In the genomic region with DNA sequence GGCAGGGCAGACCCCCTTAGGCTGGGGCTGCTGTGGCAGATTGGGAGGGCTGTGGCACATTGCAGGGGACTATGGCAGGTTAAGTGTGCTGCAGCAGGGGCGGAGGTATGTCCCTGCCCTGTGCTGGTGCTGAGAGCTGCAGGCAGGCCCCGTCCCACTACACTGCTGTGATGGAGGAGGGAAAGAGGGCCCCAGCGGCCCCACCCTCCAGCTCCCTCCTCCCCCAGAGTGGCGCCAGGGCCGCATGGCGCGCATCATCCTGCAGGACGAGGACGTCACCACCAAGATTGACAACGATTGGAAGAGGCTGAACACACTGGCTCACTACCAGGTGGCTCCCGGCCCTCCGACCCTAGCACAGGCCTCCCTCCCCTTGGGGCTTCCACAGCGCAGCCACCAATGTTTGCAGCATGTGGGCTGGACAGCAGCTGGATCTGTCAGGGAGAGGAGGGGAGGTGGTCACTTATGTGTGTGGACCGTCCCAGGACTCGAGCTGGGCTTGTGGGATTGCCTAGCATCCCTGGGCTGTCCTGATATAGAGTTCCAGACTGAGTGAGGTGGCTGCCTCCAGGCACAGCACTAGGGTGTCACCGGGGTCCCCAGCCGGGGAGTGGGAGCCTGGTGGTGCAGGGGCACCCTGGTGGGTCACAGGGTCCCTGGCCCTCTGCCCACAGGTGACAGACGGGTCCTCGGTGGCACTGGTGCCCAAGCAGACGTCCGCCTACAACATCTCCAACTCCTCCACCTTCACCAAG, we compare ENCODE assay signal across 1 cellular context.
TF ChIP-seq lines count a peak whose summit lies in the region.

No MANE protein-coding gene starts in this region.

TF ChIP-seq in K562, 482 proteins besides CTCF, POLR2A, EP300 and RAD21:
- TF ChIP-seq, protein P1, sequence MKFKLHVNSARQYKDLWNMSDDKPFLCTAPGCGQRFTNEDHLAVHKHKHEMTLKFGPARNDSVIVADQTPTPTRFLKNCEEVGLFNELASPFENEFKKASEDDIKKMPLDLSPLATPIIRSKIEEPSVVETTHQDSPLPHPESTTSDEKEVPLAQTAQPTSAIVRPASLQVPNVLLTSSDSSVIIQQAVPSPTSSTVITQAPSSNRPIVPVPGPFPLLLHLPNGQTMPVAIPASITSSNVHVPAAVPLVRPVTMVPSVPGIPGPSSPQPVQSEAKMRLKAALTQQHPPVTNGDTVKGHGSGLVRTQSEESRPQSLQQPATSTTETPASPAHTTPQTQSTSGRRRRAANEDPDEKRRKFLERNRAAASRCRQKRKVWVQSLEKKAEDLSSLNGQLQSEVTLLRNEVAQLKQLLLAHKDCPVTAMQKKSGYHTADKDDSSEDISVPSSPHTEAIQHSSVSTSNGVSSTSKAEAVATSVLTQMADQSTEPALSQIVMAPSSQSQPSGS (CRISPR knock-in tag; IDR thresholded peaks at IDR 0.05): no peak
- TF ChIP-seq ZBTB33 (CRISPR knock-in tag; IDR thresholded peaks at IDR 0.05) (0 out of 2 replicates have a peak, but pooled peaks have one; percentile 35), ZNF347 (CRISPR knock-in tag; IDR thresholded peaks at IDR 0.05; ENCODE audit: low read depth) (no peak), SNIP1 (IDR thresholded peaks at IDR 0.05; ENCODE audit: low read depth) (no peak)
